ENCODE assay signal across 8 cellular contexts in genomic region chr18:32019944-32020625, GRCh38. TPM values are rescaled to one million over a fixed set of nuclear protein-coding genes. Genes with fewer than 3 reads are reported as not detected.
DNase-seq lines count a peak whose midpoint lies in the region; TF ChIP-seq lines count a peak whose summit lies in the region.
"Not testable (repeated sequence)": the region's sequence is repeated elsewhere in the genome, so short reads cannot be mapped to it uniquely, and the experiment has no call there.

No MANE protein-coding gene starts in this region.

- not testable (repeated sequence) for H3K9me3 Mint-ChIP-seq in neural progenitor cell

- not testable (repeated sequence) for H3K36me3 Mint-ChIP-seq in neural progenitor cell

- H3K79me2 ChIP-seq in hepatocyte; neural progenitor cell (ENCODE audit: low read depth): not testable (repeated sequence)

- not testable (repeated sequence) for H3K27me3 ChIP-seq in H7 (ENCODE audit: control insufficient read depth, insufficient read depth, low read length); breast epithelium; hepatocyte; uterus
- H3K27me3 ChIP-seq in neural progenitor cell: peaks cover 17% of the 10 kb centered on the region

- not testable (repeated sequence) for H3K36me3 ChIP-seq in H7 (replicated peaks; ENCODE audit: control insufficient read depth, insufficient read depth, low read length); breast epithelium; hepatocyte (replicated peaks; ENCODE audit: insufficient read depth, low read depth); neural progenitor cell; uterus

- peaks cover 14% of the 10 kb centered on the region for H3K4me1 Mint-ChIP-seq in neural progenitor cell

- peaks cover 28% of the 10 kb centered on the region for H3F3A ChIP-seq in neural progenitor cell (ENCODE audit: low read depth)

- not testable (repeated sequence) for TF ChIP-seq POLR2A in breast epithelium (IDR thresholded peaks at IDR 0.05); uterus (IDR thresholded peaks at IDR 0.05)

- H3K9ac ChIP-seq in neural progenitor cell: not testable (repeated sequence)

- WGBS in hepatocyte (ENCODE audit: low lambda C conversion rate, missing lambda C conversion rate): 59% methylated on average over 14 of the region's 14 CpGs

- H3K4me1 ChIP-seq in breast epithelium, neural progenitor cell, uterus: not testable (repeated sequence)
- H3K4me1 ChIP-seq in hepatocyte (ENCODE audit: insufficient read depth): peaks cover 21% of the 10 kb centered on the region

- H3K27ac ChIP-seq in breast epithelium (peak overlapping the region; percentile 81 to 95), uterus (peak overlapping the region in 1 of 2 donors; percentile 53)
- not testable (repeated sequence) for H3K27ac ChIP-seq in hepatocyte, neural progenitor cell

- H2AFZ ChIP-seq in hepatocyte (peak overlapping the region; percentile 92), neural progenitor cell (replicated peaks) (peak overlapping the region; percentile 100)

- not testable (repeated sequence) for TF ChIP-seq CTCF in breast epithelium (IDR thresholded peaks at IDR 0.05); hepatocyte (IDR thresholded peaks at IDR 0.05; ENCODE audit: poor library complexity); neural progenitor cell (IDR thresholded peaks at IDR 0.05); uterus (IDR thresholded peaks at IDR 0.05)

- H3K9me2 ChIP-seq in hepatocyte (replicated peaks; ENCODE audit: insufficient read depth): not testable (repeated sequence)

- not testable (repeated sequence) for H3K27ac Mint-ChIP-seq in neural progenitor cell

- DNase-seq in H7; breast epithelium (ENCODE audit: low spot score in 2 of 2); neural progenitor cell (ENCODE audit: low spot score); uterus: not testable (repeated sequence)
- DNase-seq in T-helper 1 cell (peak; percentile 8 to 38 (median 29)), hepatocyte (ENCODE audit: low spot score) (peak; percentile 11)
- DNase-seq in activated T-cell treated with anti-CD3 and anti-CD28 coated beads, Interleukin-2, amount 50 U/mL, for 1 hour: peak; percentile 62
- peak; percentile 43 for DNase-seq in stimulated activated CD4-positive, alpha-beta T cell treated with anti-CD3 and anti-CD28 coated beads, Interleukin-4, amount 100 ng/mL, for 48 hours (ENCODE audit: low read depth in 2 of 2)

- not testable (repeated sequence) for H3K27me3 Mint-ChIP-seq in neural progenitor cell (ENCODE audit: insufficient read depth, low read depth)

- not testable (repeated sequence) for H3K9me3 ChIP-seq in breast epithelium; hepatocyte (ENCODE audit: low read depth); neural progenitor cell (ENCODE audit: low read depth); uterus

- not testable (repeated sequence) for H4K20me1 ChIP-seq in hepatocyte (ENCODE audit: insufficient read depth, poor library complexity, severe bottlenecking); neural progenitor cell (ENCODE audit: low read depth)

- intact Hi-C loops in breast epithelium (cut with DNase I; ENCODE audit: low total_unique reads); uterus (cut with DNase I; ENCODE audit: low total_unique reads): not testable (repeated sequence)

- H3K4me3 ChIP-seq in H7 (ENCODE audit: insufficient read depth, low read depth, low read length) (peak overlapping the region; percentile 82), breast epithelium (peak overlapping the region; percentile 63 to 95 (median 72)), hepatocyte (peak overlapping the region; percentile 57), neural progenitor cell (peak overlapping the region; percentile 64), uterus (peak overlapping the region; percentile 44 to 50)

- H3K4me2 ChIP-seq in hepatocyte (peak overlapping the region; percentile 99), neural progenitor cell (peak overlapping the region; percentile 94)

- peak overlapping the region; percentile 89 for H3K4me3 Mint-ChIP-seq in neural progenitor cell

RNA-seq across cellular contexts. Expression of gene RNF125, which starts 1.5 kb away (rescaled TPM):
- 12.1 and 19.7 TPM in 2 replicates for total RNA-seq in H7 (2014; rRNA removed; shearing (Covaris generic))
- 1 to 10 TPM; 4.5 to 9.3 (median 7.2) TPM for total RNA-seq in breast epithelium
- total RNA-seq in hepatocyte: 1.1 and 2.1 TPM in 2 replicates
- polyA plus RNA-seq in hepatocyte: 0.64 and 0.88 TPM in 2 replicates
- total RNA-seq in neural progenitor cell (ENCODE audit: low replicate concordance): 4.4 and 10.2 TPM in 2 replicates
- total RNA-seq in uterus: 10 to 100 TPM in 1 of 4 donors, 1 to 10 TPM in 3; 1.5 to 16.2 (median 5.3) TPM
